ENCODE assay signal across 25 cellular contexts in genomic region chr5:10860645-10861455, GRCh38.
DNase-seq lines count a peak whose midpoint lies in the region; ATAC-seq and TF ChIP-seq lines count a peak whose summit lies in the region.
"Had no signal": no experiment of that assay in that cellular context is flagged by ENCODE, and none has a peak within 500 bp of the region (broad histone marks: within the 10 kb centered on the region; RNA-seq: fewer than 3 reads in every experiment).

No MANE protein-coding gene starts in this region.

- H3K36me3 Mint-ChIP-seq in GM23338 (ENCODE audit: low read depth) = no peaks in the 10 kb centered on the region
- H3K36me3 Mint-ChIP-seq: stimulated activated memory B cell treated with anti-CD40 and anti-IgM and Interleukin-4, amounts not matched to agents 10 μg/mL and 1 μg/mL and 100 μg/mL, for 72 hours had no signal

- H3K27ac Mint-ChIP-seq in GM23338 = no peak overlapping the region
- H3K27ac Mint-ChIP-seq: activated naive CD8-positive, alpha-beta T cell treated with anti-CD3 and anti-CD28 coated beads, Interleukin-2, amount 50 U/mL, for 24 hours; activated T-helper 2 cell treated with anti-CD3 and anti-CD28 coated beads, Interferon-gamma antibody, Interleukin-2, Interleukin-4, amounts not matched to agents 10 μg/mL and 5 μg/mL and 100 μg/mL, durations not matched to agents 14 hours and 24 hours and 36 hours; stimulated activated memory B cell treated with anti-CD40 and anti-IgM and Interleukin-4, amounts not matched to agents 10 μg/mL and 1 μg/mL and 100 μg/mL, for 72 hours had no signal

- DNase-seq in AG09319 (ENCODE audit: extremely low read depth, low read depth) = peak; percentile 18
- peak; percentile 71 for DNase-seq in HS-5 (ENCODE audit: low read depth)
- DNase-seq in astrocyte of the hippocampus (ENCODE audit: low read depth, low spot score) = peak; percentile 74
- DNase-seq in kidney glomerular epithelial cell (lab: John Stamatoyannopoulos, UW) = peak; percentile 83
- no peak for DNase-seq in GM23338 (ENCODE audit: low spot score)
- no peak for DNase-seq in LoVo (ENCODE audit: low spot score)
- no peak for DNase-seq in middle frontal gyrus (ENCODE audit: extremely low spot score, low spot score)
- DNase-seq: activated CD4-positive, alpha-beta T cell treated with anti-CD3 and anti-CD28 coated beads for 1 hour; activated naive CD8-positive, alpha-beta T cell treated with anti-CD3 and anti-CD28 coated beads, Interleukin-2, amount 50 U/mL, for 24 hours; AML-193; cerebellar nuclear complex; DND-41; effector memory CD4-positive, alpha-beta T cell; MV-4-11; NCI-H2029; NCI-H446; right cardiac atrium; thyroid gland had no signal

- H3K27me3 ChIP-seq in GM23338 (ENCODE audit: insufficient read depth) = no peaks in the 10 kb centered on the region
- H3K27me3 ChIP-seq: hepatocyte, thyroid gland had no signal

- no peak overlapping the region for H3K4me2 ChIP-seq in GM23338

- no peak overlapping the region for H3K4me3 Mint-ChIP-seq in GM23338
- H3K4me3 Mint-ChIP-seq: activated naive CD8-positive, alpha-beta T cell treated with anti-CD3 and anti-CD28 coated beads, Interleukin-2, amount 50 U/mL, for 24 hours; stimulated activated memory B cell treated with anti-CD40 and anti-IgM and Interleukin-4, amounts not matched to agents 10 μg/mL and 1 μg/mL and 100 μg/mL, for 72 hours had no signal

- H3K9me3 Mint-ChIP-seq in GM23338 = no peaks in the 10 kb centered on the region
- H3K9me3 Mint-ChIP-seq: activated naive CD8-positive, alpha-beta T cell treated with anti-CD3 and anti-CD28 coated beads, Interleukin-2, amount 50 U/mL, for 24 hours; activated T-helper 2 cell treated with anti-CD3 and anti-CD28 coated beads, Interferon-gamma antibody, Interleukin-2, Interleukin-4, amounts not matched to agents 10 μg/mL and 5 μg/mL and 100 μg/mL, durations not matched to agents 14 hours and 24 hours and 36 hours had no signal

- H3K27me3 Mint-ChIP-seq in GM23338 (ENCODE audit: insufficient read depth, low read depth, poor library complexity) = peaks cover 16% of the 10 kb centered on the region

- no peak overlapping the region for H2AFZ ChIP-seq in GM23338
- H2AFZ ChIP-seq: hepatocyte had no signal

- H3K36me3 ChIP-seq in GM23338 (ENCODE audit: insufficient read depth) = no peaks in the 10 kb centered on the region
- H3K36me3 ChIP-seq: thyroid gland had no signal

- TF ChIP-seq CTCF in AG09319 (IDR thresholded peaks at IDR 0.05; ENCODE audit: low read depth, low read length) = no peak
- no peak for TF ChIP-seq CTCF in GM23338 (conservative IDR thresholded peaks at IDR 0.05; ENCODE audit: low read depth in 2 of 2)

- H4K20me1 ChIP-seq in GM23338 (replicated peaks; ENCODE audit: insufficient read depth) = no peaks in the 10 kb centered on the region

- H3F3A ChIP-seq in GM23338 (replicated peaks; ENCODE audit: low read depth) = no peaks in the 10 kb centered on the region

- H3K4me1 Mint-ChIP-seq in GM23338 = peaks cover 23% of the 10 kb centered on the region
- H3K4me1 Mint-ChIP-seq: activated naive CD8-positive, alpha-beta T cell treated with anti-CD3 and anti-CD28 coated beads, Interleukin-2, amount 50 U/mL, for 24 hours had no signal

- peaks cover 11% of the 10 kb centered on the region; the same call in 1 of the 2 replicates for H3K4me1 ChIP-seq in GM23338 (ENCODE audit: insufficient read depth)

- ATAC-seq in GM23338 = no peak
- ATAC-seq in HG02642 (IDR thresholded peaks at IDR 0.05; ENCODE audit: poor library complexity, unreplicated experiment) = no peak
- ATAC-seq: activated naive CD8-positive, alpha-beta T cell treated with anti-CD3 and anti-CD28 coated beads, Interleukin-2, amount 50 U/mL, for 24 hours; HCT116; right cardiac atrium; stimulated activated memory B cell treated with anti-CD40 and anti-IgM and Interleukin-4, amounts not matched to agents 10 μg/mL and 1 μg/mL and 100 μg/mL, for 72 hours had no signal

- no peaks in the 10 kb centered on the region for H3K79me2 ChIP-seq in GM23338 (replicated peaks; ENCODE audit: insufficient read depth)
- H3K79me2 ChIP-seq: hepatocyte had no signal

- no peak overlapping the region for H3K27ac ChIP-seq in GM23338 (ENCODE audit: low read depth)
- H3K27ac ChIP-seq: hepatocyte, HL-60, RWPE1, thyroid gland had no signal

- H3K4me3 ChIP-seq in GM23338 = no peak overlapping the region
- H3K4me3 ChIP-seq: hepatocyte, thyroid gland had no signal

- no peaks in the 10 kb centered on the region for H3K9me2 ChIP-seq in GM23338 (ENCODE audit: insufficient read depth)

TF ChIP-seq in GM23338, 12 proteins besides CTCF, POLR2A, EP300 and RAD21 (continues in another document):
- TF ChIP-seq EZH2 (IDR thresholded peaks at IDR 0.05; ENCODE audit: low read depth, unreplicated experiment) (no peak), REST (IDR thresholded peaks at IDR 0.05; ENCODE audit: unreplicated experiment) (no peak), STAT1 (IDR thresholded peaks at IDR 0.05; ENCODE audit: unreplicated experiment) (no peak), NANOG (IDR thresholded peaks at IDR 0.05; ENCODE audit: borderline replicate concordance) (no peak), ZNF331 (CRISPR knock-in tag; IDR thresholded peaks at IDR 0.05; ENCODE audit: low read depth) (no peak), ZNF114 (CRISPR knock-in tag; IDR thresholded peaks at IDR 0.05) (no peak)

Comparison
In these comparisons a context has a peak if more than half of its experiments do, and no peak if none do; other contexts are left out.
1. DNase-seq: peak in AG09319 (single experiment), HS-5 (single experiment), astrocyte of the hippocampus (single experiment) and kidney glomerular epithelial cell (single experiment); none in GM23338 (single experiment), LoVo (single experiment) and middle frontal gyrus (single experiment).